32 cellular contexts compared by ENCODE assay signal in the genomic region with DNA sequence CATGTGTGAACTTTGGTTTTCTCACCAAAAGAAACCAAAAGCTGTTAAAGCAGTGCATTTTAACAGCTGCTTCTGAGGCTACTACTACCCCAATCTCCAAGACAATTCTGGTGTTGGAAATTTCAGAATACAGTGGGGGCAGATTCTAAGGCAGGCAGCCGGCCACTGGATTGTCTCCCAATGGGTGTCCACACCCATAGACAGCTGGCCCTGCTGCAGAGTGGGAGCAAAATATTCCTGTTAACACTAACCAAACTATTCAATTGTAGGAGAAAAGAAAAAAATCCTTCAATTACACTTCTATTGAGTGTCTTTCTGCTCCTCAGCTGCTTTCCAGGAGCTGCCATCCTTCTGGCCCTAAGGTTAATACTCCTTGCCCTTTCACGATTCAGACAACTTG.
"Had no signal": no experiment of that assay in that cellular context is flagged by ENCODE, and none has a peak within 500 bp of the region (broad histone marks: within the 10 kb centered on the region; RNA-seq: fewer than 3 reads in every experiment).

No MANE protein-coding gene starts in this region.

- H3K27me3 ChIP-seq: brain microvascular endothelial cell had no signal

- H3K27ac Mint-ChIP-seq: activated CD4-positive, alpha-beta memory T cell treated with anti-CD3 and anti-CD28 coated beads, Interleukin-2, amount 10 ng/mL, durations not matched to agents 7 days and 5 days; activated CD8-positive, alpha-beta memory T cell treated with anti-CD3 and anti-CD28 coated beads, Interleukin-2, amount 10 ng/mL, durations not matched to agents 7 days and 5 days; activated naive CD8-positive, alpha-beta T cell treated with anti-CD3 and anti-CD28 coated beads for 36 hours had no signal

- H3K36me3 ChIP-seq: brain microvascular endothelial cell, WERI-Rb-1 had no signal

- H3K36me3 Mint-ChIP-seq: activated CD8-positive, alpha-beta memory T cell treated with anti-CD3 and anti-CD28 coated beads, Interleukin-2, amount 10 ng/mL, durations not matched to agents 7 days and 5 days; activated naive CD8-positive, alpha-beta T cell treated with anti-CD3 and anti-CD28 coated beads for 36 hours had no signal

- H3K4me1 Mint-ChIP-seq: activated CD4-positive, alpha-beta memory T cell treated with anti-CD3 and anti-CD28 coated beads, Interleukin-2, amount 10 ng/mL, durations not matched to agents 7 days and 5 days; activated naive CD8-positive, alpha-beta T cell treated with anti-CD3 and anti-CD28 coated beads for 36 hours; central memory CD8-positive, alpha-beta T cell had no signal

- H3K9me3 Mint-ChIP-seq: activated CD4-positive, alpha-beta memory T cell treated with anti-CD3 and anti-CD28 coated beads, Interleukin-2, amount 10 ng/mL, durations not matched to agents 7 days and 5 days; activated naive CD8-positive, alpha-beta T cell treated with anti-CD3 and anti-CD28 coated beads for 36 hours; central memory CD8-positive, alpha-beta T cell had no signal

- H3K4me3 Mint-ChIP-seq: activated CD4-positive, alpha-beta memory T cell treated with anti-CD3 and anti-CD28 coated beads, Interleukin-2, amount 10 ng/mL, durations not matched to agents 7 days and 5 days; activated CD8-positive, alpha-beta memory T cell treated with anti-CD3 and anti-CD28 coated beads, Interleukin-2, amount 10 ng/mL, durations not matched to agents 7 days and 5 days; activated naive CD8-positive, alpha-beta T cell treated with anti-CD3 and anti-CD28 coated beads for 36 hours; central memory CD8-positive, alpha-beta T cell had no signal

- DNase-seq: activated CD4-positive, alpha-beta memory T cell treated with anti-CD3 and anti-CD28 coated beads, Interleukin-2, amount 10 ng/mL, durations not matched to agents 7 days and 5 days; activated CD4-positive, alpha-beta T cell treated with anti-CD3 and anti-CD28 coated beads for 1 hour; activated CD4-positive, alpha-beta T cell treated with anti-CD3 and anti-CD28 coated beads for 48 hours; activated CD4-positive, CD25-positive, alpha-beta regulatory T cell; activated CD8-positive, alpha-beta memory T cell treated with anti-CD3 and anti-CD28 coated beads for 24 hours; activated CD8-positive, alpha-beta memory T cell treated with anti-CD3 and anti-CD28 coated beads, Interleukin-2, amount 10 ng/mL, durations not matched to agents 7 days and 5 days; activated CD8-positive, alpha-beta memory T cell treated with anti-CD3 and anti-CD28 coated beads, Interleukin-2, amount 50 U/mL, for 48 hours; activated effector memory CD4-positive, alpha-beta T cell treated with Interleukin-2 at 50 U/mL for 16 hours; activated naive CD4-positive, alpha-beta T cell treated with anti-CD3 and anti-CD28 coated beads, Interleukin-2, amount 50 U/mL, for 16 hours; activated naive CD8-positive, alpha-beta T cell treated with anti-CD3 and anti-CD28 coated beads for 36 hours; activated T-cell treated with anti-CD3 and anti-CD28 coated beads, Interleukin-2, amount 50 U/mL, for 48 hours; amniotic stem cell; aorta; brain microvascular endothelial cell; Karpas-422; KBM-7; MM.1S; MV-4-11; NCI-H1092; NCI-H1436 treated with DMSO at 0.1 percent for 48 hours; NCI-H1694 treated with DMSO at 0.1 percent for 48 hours; NCI-H2029; NCI-H345; NCI-H524 treated with DMSO at 0.1 percent for 48 hours; RPMI8226; SW 1271; T-helper 1 cell; T-helper 2 cell; T-helper 9 cell; WERI-Rb-1 had no signal

- H3K27ac ChIP-seq: brain microvascular endothelial cell, WERI-Rb-1 had no signal

- H3K27me3 Mint-ChIP-seq: activated CD8-positive, alpha-beta memory T cell treated with anti-CD3 and anti-CD28 coated beads, Interleukin-2, amount 10 ng/mL, durations not matched to agents 7 days and 5 days had no signal

- ATAC-seq: activated CD8-positive, alpha-beta memory T cell treated with anti-CD3 and anti-CD28 coated beads, Interleukin-2, amount 10 ng/mL, durations not matched to agents 7 days and 5 days; Panc1 had no signal
